1 cellular context compared by ENCODE assay signal in genomic region chr9:69141851-69142250, GRCh38.
TF ChIP-seq lines count a peak whose summit lies in the region.

No MANE protein-coding gene starts in this region.

TF ChIP-seq in HepG2, 621 proteins besides CTCF, POLR2A, EP300 and RAD21 (continued from another document):
- TF ChIP-seq ZNF354B (CRISPR knock-in tag; IDR thresholded peaks at IDR 0.05) (no peak), HOXA7 (CRISPR knock-in tag; IDR thresholded peaks at IDR 0.05) (no peak), RFX3 (CRISPR knock-in tag; IDR thresholded peaks at IDR 0.05) (no peak), PHF8 (CRISPR knock-in tag; IDR thresholded peaks at IDR 0.05) (no peak), ZSCAN5A (CRISPR knock-in tag; IDR thresholded peaks at IDR 0.05; ENCODE audit: borderline replicate concordance) (no peak), ATF1 (CRISPR knock-in tag; IDR thresholded peaks at IDR 0.05) (no peak), ZFAT (CRISPR knock-in tag; conservative IDR thresholded peaks at IDR 0.05) (no peak)
